In the genomic region with DNA sequence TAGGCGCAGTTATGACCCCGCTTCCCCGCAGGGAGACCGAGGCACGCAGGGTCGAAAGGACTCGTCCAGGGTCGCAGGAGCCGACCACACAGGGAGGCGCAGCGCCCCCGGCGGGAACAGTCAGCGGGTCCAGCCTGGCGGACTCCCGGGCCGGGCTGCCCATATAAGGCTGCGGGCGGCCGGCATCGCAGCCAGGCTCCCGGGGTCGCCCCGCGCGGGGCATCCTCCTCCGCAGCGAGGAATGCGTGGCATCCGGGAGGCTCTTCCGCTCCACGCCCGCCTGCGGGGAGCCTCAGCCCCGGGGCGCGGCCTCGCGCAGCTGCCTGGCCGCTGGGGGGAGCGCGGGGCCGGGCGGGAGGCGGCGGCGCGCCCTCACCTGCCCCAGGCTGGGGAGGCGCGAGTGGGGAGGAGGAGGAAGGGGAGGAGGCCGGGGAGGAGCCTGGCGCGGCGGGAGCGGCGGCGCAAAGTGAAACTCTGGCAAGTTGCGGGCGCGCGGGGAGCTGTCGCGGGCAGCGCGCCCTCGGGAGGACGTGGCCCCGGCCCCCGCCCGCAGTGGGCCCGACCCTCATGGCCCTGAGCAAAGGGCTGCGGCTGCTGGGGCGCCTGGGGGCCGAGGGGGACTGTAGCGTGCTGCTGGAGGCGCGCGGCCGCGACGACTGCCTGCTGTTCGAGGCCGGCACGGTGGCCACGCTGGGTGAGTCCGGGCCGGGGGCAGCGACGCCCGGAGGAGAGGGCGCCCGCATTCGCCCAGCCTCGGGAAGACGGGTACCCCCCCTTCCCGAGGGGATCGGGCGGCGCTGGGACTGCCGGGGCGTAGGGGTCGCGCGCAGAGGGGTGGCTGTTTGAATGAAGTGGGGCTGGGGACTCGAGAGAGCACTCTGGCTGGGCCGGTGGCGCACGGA, we compare ENCODE assay signal across 8 cellular contexts.
A peak's percentile ranks its signal among the peaks of the same experiment; 100 is the strongest.
DNase-seq lines count a peak whose midpoint lies in the region; ATAC-seq and TF ChIP-seq lines count a peak whose summit lies in the region.

A gene with protein sequence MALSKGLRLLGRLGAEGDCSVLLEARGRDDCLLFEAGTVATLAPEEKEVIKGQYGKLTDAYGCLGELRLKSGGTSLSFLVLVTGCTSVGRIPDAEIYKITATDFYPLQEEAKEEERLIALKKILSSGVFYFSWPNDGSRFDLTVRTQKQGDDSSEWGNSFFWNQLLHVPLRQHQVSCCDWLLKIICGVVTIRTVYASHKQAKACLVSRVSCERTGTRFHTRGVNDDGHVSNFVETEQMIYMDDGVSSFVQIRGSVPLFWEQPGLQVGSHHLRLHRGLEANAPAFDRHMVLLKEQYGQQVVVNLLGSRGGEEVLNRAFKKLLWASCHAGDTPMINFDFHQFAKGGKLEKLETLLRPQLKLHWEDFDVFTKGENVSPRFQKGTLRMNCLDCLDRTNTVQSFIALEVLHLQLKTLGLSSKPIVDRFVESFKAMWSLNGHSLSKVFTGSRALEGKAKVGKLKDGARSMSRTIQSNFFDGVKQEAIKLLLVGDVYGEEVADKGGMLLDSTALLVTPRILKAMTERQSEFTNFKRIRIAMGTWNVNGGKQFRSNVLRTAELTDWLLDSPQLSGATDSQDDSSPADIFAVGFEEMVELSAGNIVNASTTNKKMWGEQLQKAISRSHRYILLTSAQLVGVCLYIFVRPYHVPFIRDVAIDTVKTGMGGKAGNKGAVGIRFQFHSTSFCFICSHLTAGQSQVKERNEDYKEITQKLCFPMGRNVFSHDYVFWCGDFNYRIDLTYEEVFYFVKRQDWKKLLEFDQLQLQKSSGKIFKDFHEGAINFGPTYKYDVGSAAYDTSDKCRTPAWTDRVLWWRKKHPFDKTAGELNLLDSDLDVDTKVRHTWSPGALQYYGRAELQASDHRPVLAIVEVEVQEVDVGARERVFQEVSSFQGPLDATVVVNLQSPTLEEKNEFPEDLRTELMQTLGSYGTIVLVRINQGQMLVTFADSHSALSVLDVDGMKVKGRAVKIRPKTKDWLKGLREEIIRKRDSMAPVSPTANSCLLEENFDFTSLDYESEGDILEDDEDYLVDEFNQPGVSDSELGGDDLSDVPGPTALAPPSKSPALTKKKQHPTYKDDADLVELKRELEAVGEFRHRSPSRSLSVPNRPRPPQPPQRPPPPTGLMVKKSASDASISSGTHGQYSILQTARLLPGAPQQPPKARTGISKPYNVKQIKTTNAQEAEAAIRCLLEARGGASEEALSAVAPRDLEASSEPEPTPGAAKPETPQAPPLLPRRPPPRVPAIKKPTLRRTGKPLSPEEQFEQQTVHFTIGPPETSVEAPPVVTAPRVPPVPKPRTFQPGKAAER (N-terminal part only) (plus strand): TSS at position 469 of the 902 bp plus-strand sequence. CDS start 99 bp downstream, at position 568.

- peaks cover 7% of the 10 kb centered on the region for H3K4me1 ChIP-seq in neuron (ENCODE audit: insufficient read depth, low read length)

- peak within 1 kb of the TSS; percentile 100 for H2AFZ ChIP-seq in neuron (ENCODE audit: low read depth, low read length)

- no peaks in the 10 kb centered on the region for H3K36me3 ChIP-seq in neuron (ENCODE audit: insufficient read depth, low read length)

- CTCF ChIA-PET in RWPE1 (lab: Yijun Ruan, JAX) = interaction anchor here (0.7 to 1.6 kb wide), 3 partner anchors 19 to 150 kb away, joined by 3 to 10 read pairs (median 3); no protein-coding TSS in a partner anchor

- POLR2A ChIA-PET in RWPE1 (lab: Yijun Ruan, JAX; ENCODE audit: low non-redundant PET) = no interaction called here

- H3K27ac ChIP-seq in RWPE1 (peak within 1 kb of the TSS; percentile 58), substantia nigra (ENCODE audit: low read depth, low read length, poor library complexity, severe bottlenecking) (peak within 1 kb of the TSS; percentile 91)

- no peaks in the 10 kb centered on the region for H3K9me3 ChIP-seq in neuron (ENCODE audit: low read length)

- H3K27me3 ChIP-seq in neuron (ENCODE audit: insufficient read depth, low read length) = no peaks in the 10 kb centered on the region

- peak; percentile 76 for TF ChIP-seq CTCF in RWPE1 (conservative IDR thresholded peaks at IDR 0.05; ENCODE audit: low read depth)
- TF ChIP-seq CTCF in foreskin fibroblast (IDR thresholded peaks at IDR 0.05; ENCODE audit: low read depth, low read length) = peak; percentile 52

- DNase-seq in CMK (ENCODE audit: low read depth) = peak; percentile 58
- peak; percentile 81 for DNase-seq in HK-2 (ENCODE audit: unreplicated experiment)
- DNase-seq in RWPE1 (ENCODE audit: low spot score) = peak; percentile 89
- peak; percentile 73 for DNase-seq in activated T-helper 9 cell treated with anti-CD3 and anti-CD28 coated beads, Interleukin-2, amount 50 U/mL, for 16 hours (ENCODE audit: low read depth)
- DNase-seq in foreskin fibroblast = peak; percentile 77 to 88
- DNase-seq in substantia nigra (lab: John Stamatoyannopoulos, UW) = peak in 32 of 49 donors; percentile 25 to 80 (median 56)

- ATAC-seq in GM19467 (IDR thresholded peaks at IDR 0.05; ENCODE audit: unreplicated experiment) = peak; percentile 78

- H3K4me3 ChIP-seq in foreskin fibroblast (ENCODE audit: low read depth in 1 of 2, low read length in 2 of 2) (peak within 1 kb of the TSS; percentile 74 to 83), neuron (ENCODE audit: low read length) (peak within 1 kb of the TSS; percentile 54)

Comparison
In these comparisons a context has a peak if more than half of its experiments do, and no peak if none do; other contexts are left out.
1. Peak in every context shown above with its lines: DNase-seq, ATAC-seq, H3K4me3 ChIP-seq and H3K27ac ChIP-seq.